In the genomic region with DNA sequence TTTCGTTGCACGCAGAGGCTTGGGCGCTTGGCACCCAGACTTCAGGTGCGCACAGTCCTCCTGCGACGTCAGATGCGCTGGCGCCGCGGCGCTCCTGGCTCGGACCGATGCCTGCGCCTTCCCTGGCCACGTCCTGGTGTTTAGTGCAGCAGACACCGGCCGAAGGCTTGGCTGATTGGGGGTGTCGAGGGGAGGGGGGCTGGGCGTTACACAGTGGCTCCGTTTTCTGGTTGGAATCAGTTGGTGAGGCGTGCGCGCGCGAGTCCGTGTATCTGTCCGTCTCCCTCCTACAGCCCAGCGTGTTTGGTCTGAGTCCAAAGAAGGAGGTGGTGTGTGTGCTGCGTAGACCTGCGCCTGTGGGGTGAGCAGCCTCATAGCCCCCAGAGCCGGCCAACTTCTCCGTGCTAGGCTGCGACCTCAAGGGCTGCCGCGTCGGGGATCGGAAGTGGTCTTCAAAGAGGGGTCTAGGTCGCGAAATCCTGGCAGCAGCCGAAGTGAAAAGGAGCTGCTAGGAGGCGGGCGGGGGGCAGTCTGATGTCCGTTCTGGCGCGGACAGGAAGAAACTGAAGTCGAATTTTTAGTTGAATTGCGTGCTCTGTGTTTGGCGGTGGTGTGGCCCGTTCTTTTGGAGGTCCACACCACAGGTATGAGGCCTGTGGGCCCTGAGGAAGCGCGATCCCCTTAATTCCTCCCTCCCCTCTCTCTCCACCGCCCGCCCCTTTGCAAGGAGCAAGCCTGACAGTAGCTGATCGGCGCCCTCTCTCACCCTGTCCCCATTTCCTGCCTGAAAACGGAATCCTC, we compare ENCODE assay signal across 12 cellular contexts. TPM values are rescaled to one million over a fixed set of nuclear protein-coding genes. Genes with fewer than 3 reads are reported as not detected.
DNase-seq lines count a peak whose midpoint lies in the region; ATAC-seq and TF ChIP-seq lines count a peak whose summit lies in the region.
"Had no signal": no experiment of that assay in that cellular context is flagged by ENCODE, and none has a peak within 500 bp of the region (broad histone marks: within the 10 kb centered on the region; RNA-seq: fewer than 3 reads in every experiment).

No MANE protein-coding gene starts in this region.

- H3K4me3 ChIP-seq in endocrine pancreas (ENCODE audit: control insufficient read depth, insufficient read depth, low read length) (no peak overlapping the region), muscle layer of duodenum (ENCODE audit: low read depth in 1 of 2, low read length in 2 of 2) (peak overlapping the region; percentile 49 to 60), upper lobe of right lung (peak overlapping the region; percentile 31)
- H3K4me3 ChIP-seq: lung had no signal

- no peaks in the 10 kb centered on the region for H3K9me3 ChIP-seq in endocrine pancreas (ENCODE audit: control insufficient read depth, low read length)
- no peaks in the 10 kb centered on the region for H3K9me3 ChIP-seq in muscle layer of duodenum (ENCODE audit: control insufficient read depth in 1 of 2, low read length in 2 of 2)
- H3K9me3 ChIP-seq in upper lobe of right lung: no peaks in the 10 kb centered on the region
- H3K9me3 ChIP-seq: adrenal gland had no signal

- H3K27me3 Mint-ChIP-seq in activated naive CD4-positive, alpha-beta T cell treated with anti-CD3 and anti-CD28 coated beads for 36 hours (ENCODE audit: low read depth): peaks cover 48% of the 10 kb centered on the region

- H3K4me3 Mint-ChIP-seq in activated naive CD4-positive, alpha-beta T cell treated with anti-CD3 and anti-CD28 coated beads for 36 hours: peak overlapping the region; percentile 47

- H3K4me1 ChIP-seq in endocrine pancreas (ENCODE audit: control insufficient read depth, insufficient read depth, low read length): no peaks in the 10 kb centered on the region
- H3K4me1 ChIP-seq in muscle layer of duodenum (ENCODE audit: control insufficient read depth in 1 of 2, insufficient read depth in 2 of 2, low read length in 2 of 2): peaks cover 0 to 19% of the 10 kb centered on the region in 2 donors
- H3K4me1 ChIP-seq in upper lobe of right lung: peaks cover 7% of the 10 kb centered on the region
- H3K4me1 ChIP-seq: adrenal gland had no signal

- no peaks in the 10 kb centered on the region for H3K36me3 ChIP-seq in endocrine pancreas (ENCODE audit: control insufficient read depth, insufficient read depth, low read length)
- no peaks in the 10 kb centered on the region for H3K36me3 ChIP-seq in muscle layer of duodenum (ENCODE audit: control insufficient read depth in 1 of 2, insufficient read depth in 2 of 2, low read length in 2 of 2)
- H3K36me3 ChIP-seq in upper lobe of right lung: no peaks in the 10 kb centered on the region
- H3K36me3 ChIP-seq: adrenal gland had no signal

- DNase-seq in activated naive CD4-positive, alpha-beta T cell treated with anti-CD3 and anti-CD28 coated beads for 36 hours: no peak
- DNase-seq in activated naive CD4-positive, alpha-beta T cell (lab: John Stamatoyannopoulos, UW): no peak
- DNase-seq in upper lobe of right lung (peak; percentile 10), erythroblast (lab: John Stamatoyannopoulos, UW) (no peak)
- DNase-seq: adrenal gland had no signal

- H3K36me3 Mint-ChIP-seq in activated naive CD4-positive, alpha-beta T cell treated with anti-CD3 and anti-CD28 coated beads for 36 hours (ENCODE audit: low read depth): no peaks in the 10 kb centered on the region

- intact Hi-C loops in activated naive CD4-positive, alpha-beta T cell treated with anti-CD3 and anti-CD28 coated beads for 36 hours (cut with micrococcal nuclease): no loop called here
- intact Hi-C loops in upper lobe of right lung (cut with DNase I): no loop called here

- TF ChIP-seq POLR2A in erythroblast (IDR thresholded peaks at IDR 0.05; ENCODE audit: low read length): no peak

- no peaks in the 10 kb centered on the region for H3K9me3 Mint-ChIP-seq in activated naive CD4-positive, alpha-beta T cell treated with anti-CD3 and anti-CD28 coated beads for 36 hours

- no peak overlapping the region for H3K27ac Mint-ChIP-seq in activated naive CD4-positive, alpha-beta T cell treated with anti-CD3 and anti-CD28 coated beads for 36 hours

- no peaks in the 10 kb centered on the region for H3K27me3 ChIP-seq in endocrine pancreas (ENCODE audit: control insufficient read depth, insufficient read depth, low read length)
- peaks cover 15% of the 10 kb centered on the region for H3K27me3 ChIP-seq in muscle layer of duodenum (ENCODE audit: low read depth, low read length)
- peaks cover 69% of the 10 kb centered on the region for H3K27me3 ChIP-seq in upper lobe of right lung

- ATAC-seq in upper lobe of right lung: no peak
- ATAC-seq in GM21619 (IDR thresholded peaks at IDR 0.05; ENCODE audit: unreplicated experiment): no peak
- no peak for ATAC-seq in HG02870 (IDR thresholded peaks at IDR 0.05; ENCODE audit: unreplicated experiment)

- H3K27ac ChIP-seq in muscle layer of duodenum (ENCODE audit: low read length) (no peak overlapping the region), upper lobe of right lung (no peak overlapping the region)
- H3K27ac ChIP-seq: adrenal gland, C4-2B, HL-60 had no signal

- CTCF ChIA-PET in activated naive CD4-positive, alpha-beta T cell treated with anti-CD3 and anti-CD28 coated beads for 36 hours (lab: Charles Lee): no interaction called here

- H3K4me1 Mint-ChIP-seq in activated naive CD4-positive, alpha-beta T cell treated with anti-CD3 and anti-CD28 coated beads for 36 hours (ENCODE audit: low read depth): peaks cover 14% of the 10 kb centered on the region

- H3K9ac ChIP-seq in endocrine pancreas (ENCODE audit: control insufficient read depth, insufficient read depth, low read length): peak overlapping the region; percentile 67

- TF ChIP-seq CTCF in upper lobe of right lung (IDR thresholded peaks at IDR 0.05): no peak

RNA-seq across cellular contexts. Expression of gene SYNDIG1, which starts 1.6 kb away (rescaled TPM):
- not detected for total RNA-seq in activated naive CD4-positive, alpha-beta T cell treated with anti-CD3 and anti-CD28 coated beads for 36 hours
- not detected for total RNA-seq in upper lobe of right lung
